ENCODE assay signal across 8 cellular contexts in genomic region chr12:31749024-31749704, GRCh38. TPM values are rescaled to one million over a fixed set of nuclear protein-coding genes. Genes with fewer than 3 reads are reported as not detected.
DNase-seq lines count a peak whose midpoint lies in the region; ATAC-seq and TF ChIP-seq lines count a peak whose summit lies in the region.

No MANE protein-coding gene starts in this region.

- no peaks in the 10 kb centered on the region for H3K9me3 Mint-ChIP-seq in stimulated activated naive CD8-positive, alpha-beta T cell treated with anti-CD3 and anti-CD28 coated beads, Interleukin-15, amount 100 ng/mL, for 72 hours

- no peak overlapping the region for H3K4me2 ChIP-seq in mesenchymal stem cell (ENCODE audit: low read length, poor library complexity, severe bottlenecking)

- WGBS in mesenchymal stem cell = 23% methylated on average over 5 of the region's 5 CpGs

- no peaks in the 10 kb centered on the region for H3K9me3 ChIP-seq in mesenchymal stem cell (ENCODE audit: control insufficient read depth, low read length)

- peak overlapping the region in 1 of 2 experiments; percentile 72 for H3K18ac ChIP-seq in mesenchymal stem cell (ENCODE audit: low read depth in 1 of 2, low read length in 2 of 2)

- no peak overlapping the region for H3K23ac ChIP-seq in mesenchymal stem cell (ENCODE audit: low read length in 2 of 2)

- peak overlapping the region; percentile 80 for H3K27ac ChIP-seq in mesenchymal stem cell (ENCODE audit: low read length, poor library complexity, severe bottlenecking)

- H2AK5ac ChIP-seq in mesenchymal stem cell (ENCODE audit: low read length, severe bottlenecking) = no peak overlapping the region

- no peak overlapping the region for H2BK15ac ChIP-seq in mesenchymal stem cell (ENCODE audit: low read depth, poor library complexity, severe bottlenecking)

- H2BK5ac ChIP-seq in mesenchymal stem cell (ENCODE audit: low read depth, low read length, poor library complexity, severe bottlenecking) = no peak overlapping the region

- H2AFZ ChIP-seq in mesenchymal stem cell (ENCODE audit: low read depth, low read length) = no peak overlapping the region

- DNase-seq in activated T-cell treated with anti-CD3 and anti-CD28 coated beads for 1 hour (ENCODE audit: low read depth) (peak; percentile 33), NCI-H1417 treated with DMSO at 0.1 percent for 48 hours (lab: John Stamatoyannopoulos, UW) (peak; percentile 99), T-helper 22 cell (ENCODE audit: low read depth) (peak; percentile 44), choroid plexus epithelial cell (ENCODE audit: low read depth) (peak; percentile 97), mesenchymal stem cell (peak; percentile 95)
- no peak for DNase-seq in activated T-cell treated with anti-CD3 and anti-CD28 coated beads, Interleukin-2, amount 50 U/mL, for 1 hour
- DNase-seq in stimulated activated naive CD8-positive, alpha-beta T cell treated with anti-CD3 and anti-CD28 coated beads, Interleukin-15, amount 100 ng/mL, for 72 hours = peak; percentile 62 to 85

- H3K4me3 ChIP-seq in choroid plexus epithelial cell (ENCODE audit: low read depth, low read length) (no peak overlapping the region), mesenchymal stem cell (ENCODE audit: insufficient read depth in 1 of 2, low read depth in 1 of 2, low read length in 2 of 2) (no peak overlapping the region)

- no peaks in the 10 kb centered on the region for H3K36me3 ChIP-seq in mesenchymal stem cell (ENCODE audit: control insufficient read depth in 1 of 2, insufficient read depth in 2 of 2, low read depth in 1 of 2, low read length in 2 of 2)

- H2BK12ac ChIP-seq in mesenchymal stem cell (ENCODE audit: low read length in 2 of 2) = peak overlapping the region; percentile 40 to 64

- TF ChIP-seq CTCF in choroid plexus epithelial cell (conservative IDR thresholded peaks at IDR 0.05; ENCODE audit: low read depth, low read length) = no peak

- peak; percentile 83 for ATAC-seq in HG02938 (IDR thresholded peaks at IDR 0.05; ENCODE audit: unreplicated experiment)
- ATAC-seq in stimulated activated naive CD8-positive, alpha-beta T cell treated with anti-CD3 and anti-CD28 coated beads, Interleukin-15, amount 100 ng/mL, for 72 hours = peak; percentile 97

- no peaks in the 10 kb centered on the region for H3K79me1 ChIP-seq in mesenchymal stem cell (replicated peaks; ENCODE audit: low read length, poor library complexity, severe bottlenecking)

- no peak overlapping the region for H3K9ac ChIP-seq in mesenchymal stem cell (ENCODE audit: low read length)

- H3K4me1 ChIP-seq in mesenchymal stem cell (ENCODE audit: control insufficient read depth, insufficient read depth, low read depth, low read length) = peaks cover 1% of the 10 kb centered on the region

- no peak overlapping the region for H4K91ac ChIP-seq in mesenchymal stem cell (ENCODE audit: low read length)

- H3K14ac ChIP-seq in mesenchymal stem cell (ENCODE audit: low read length in 2 of 2) = no peak overlapping the region

- peak overlapping the region; percentile 79 to 89 for H3K27ac Mint-ChIP-seq in stimulated activated naive CD8-positive, alpha-beta T cell treated with anti-CD3 and anti-CD28 coated beads, Interleukin-15, amount 100 ng/mL, for 72 hours

- no peaks in the 10 kb centered on the region for H3K27me3 ChIP-seq in mesenchymal stem cell (ENCODE audit: control insufficient read depth in 1 of 2, insufficient read depth in 1 of 2, low read length in 2 of 2)

- peak overlapping the region in 1 of 2 experiments; percentile 50 for H3K4ac ChIP-seq in mesenchymal stem cell (ENCODE audit: low read depth in 1 of 2, low read length in 2 of 2)

- H2BK120ac ChIP-seq in mesenchymal stem cell (ENCODE audit: low read depth, low read length) = no peak overlapping the region

- peak overlapping the region; percentile 48 for H4K8ac ChIP-seq in mesenchymal stem cell (ENCODE audit: low read length)

- no peaks in the 10 kb centered on the region for H3K27me3 Mint-ChIP-seq in stimulated activated naive CD8-positive, alpha-beta T cell treated with anti-CD3 and anti-CD28 coated beads, Interleukin-15, amount 100 ng/mL, for 72 hours

- peak overlapping the region; percentile 6 to 45 for H3K4me3 Mint-ChIP-seq in stimulated activated naive CD8-positive, alpha-beta T cell treated with anti-CD3 and anti-CD28 coated beads, Interleukin-15, amount 100 ng/mL, for 72 hours

- H3K4me1 Mint-ChIP-seq in stimulated activated naive CD8-positive, alpha-beta T cell treated with anti-CD3 and anti-CD28 coated beads, Interleukin-15, amount 100 ng/mL, for 72 hours = peaks cover 71% of the 10 kb centered on the region

RNA-seq across cellular contexts. Expression of gene AMN1, which starts 20.3 kb away (rescaled TPM):
- polyA plus RNA-seq in mesenchymal stem cell (2013, experiment 1 of 2) = 5.9 TPM
- polyA plus RNA-seq in mesenchymal stem cell (2013, experiment 2 of 2) = 6.3 TPM
